8 cellular contexts compared by ENCODE assay signal in genomic region chr19:46515879-46516350, GRCh38. TPM values are rescaled to one million over a fixed set of nuclear protein-coding genes. Genes with fewer than 3 reads are reported as not detected.
DNase-seq lines count a peak whose midpoint lies in the region; ATAC-seq and TF ChIP-seq lines count a peak whose summit lies in the region.

No MANE protein-coding gene starts in this region.

- TF ChIP-seq EP300 in transverse colon (IDR thresholded peaks at IDR 0.05; ENCODE audit: low read depth) = no peak

- peaks cover 3% of the 10 kb centered on the region for H3K9me3 Mint-ChIP-seq in activated naive CD8-positive, alpha-beta T cell treated with anti-CD3 and anti-CD28 coated beads, Interleukin-2, amount 10 ng/mL, durations not matched to agents 7 days and 5 days

- ATAC-seq in activated naive CD8-positive, alpha-beta T cell treated with anti-CD3 and anti-CD28 coated beads, Interleukin-2, amount 10 ng/mL, durations not matched to agents 7 days and 5 days (ENCODE audit: low read depth) = peak; percentile 64
- no peak for ATAC-seq in HG03097 (IDR thresholded peaks at IDR 0.05; ENCODE audit: low FRiP score, unreplicated experiment)
- no peak for ATAC-seq in GM21515 (IDR thresholded peaks at IDR 0.05; ENCODE audit: unreplicated experiment)

- H3K36me3 ChIP-seq in DOHH2 (ENCODE audit: control insufficient read depth, low read length) (no peaks in the 10 kb centered on the region), transverse colon (no peaks in the 10 kb centered on the region)

- H3K27ac ChIP-seq in DOHH2 (ENCODE audit: low read depth, low read length) (no peak overlapping the region), transverse colon (no peak overlapping the region)

- intact Hi-C loops in transverse colon (cut with DNase I; ENCODE audit: low total_unique reads) = no loop called here

- H3K9me3 ChIP-seq in DOHH2 (ENCODE audit: control insufficient read depth, insufficient read depth, low read length) = no peaks in the 10 kb centered on the region
- H3K9me3 ChIP-seq in transverse colon = no peaks in the 10 kb centered on the region

- H3K4me1 ChIP-seq in DOHH2 (ENCODE audit: control insufficient read depth, low read length) (peaks cover 19% of the 10 kb centered on the region), transverse colon (no peaks in the 10 kb centered on the region)

- H3K27me3 ChIP-seq in DOHH2 (ENCODE audit: control insufficient read depth, low read length) = peaks cover 6% of the 10 kb centered on the region; the same call in 1 of the 2 replicates
- H3K27me3 ChIP-seq in transverse colon = peaks cover 14% of the 10 kb centered on the region

- H3K36me3 Mint-ChIP-seq in activated naive CD8-positive, alpha-beta T cell treated with anti-CD3 and anti-CD28 coated beads, Interleukin-2, amount 10 ng/mL, durations not matched to agents 7 days and 5 days = no peaks in the 10 kb centered on the region

- WGBS in transverse colon (ENCODE audit: low coverage in 1 of 2), 2 donors = 0 to 21% methylated on average over 5 to 6 of the region's 6 CpGs

- no peak overlapping the region for H3K4me3 ChIP-seq in DOHH2 (ENCODE audit: low read length)
- no peak overlapping the region for H3K4me3 ChIP-seq in transverse colon

- no peaks in the 10 kb centered on the region for H3K9me2 ChIP-seq in DOHH2 (replicated peaks; ENCODE audit: control insufficient read depth, low read length)

- peaks cover 22% of the 10 kb centered on the region for H3K4me1 Mint-ChIP-seq in activated naive CD8-positive, alpha-beta T cell treated with anti-CD3 and anti-CD28 coated beads, Interleukin-2, amount 10 ng/mL, durations not matched to agents 7 days and 5 days

- in situ Hi-C loops in transverse colon (cut with MboI; ENCODE audit: low pct_ligation_motif_present in 1 of 4, low pct_unique_long_range_greater_than_20kb in 1 of 4, low sequenced_read_pairs in 3 of 4) = loop anchor here in 1 of 4 donors (10.0 kb wide), 1 partner anchor 111 kb away; no protein-coding TSS in a partner anchor

- POLR2A ChIA-PET in activated naive CD8-positive, alpha-beta T cell treated with anti-CD3 and anti-CD28 coated beads, Interleukin-2, amount 10 ng/mL, durations not matched to agents 7 days and 5 days (lab: Charles Lee) = interaction anchor here (0.7 to 1.6 kb wide), 3 partner anchors 18 to 96 kb away, joined by 3 to 4 read pairs (median 3); no protein-coding TSS in a partner anchor

- peak; percentile 42 for DNase-seq in 8988T
- DNase-seq in NCI-H2171 treated with DMSO at 0.1 percent for 48 hours (lab: John Stamatoyannopoulos, UW) = peak; percentile 61
- DNase-seq in activated naive CD8-positive, alpha-beta T cell treated with anti-CD3 and anti-CD28 coated beads, Interleukin-2, amount 10 ng/mL, durations not matched to agents 7 days and 5 days = peak; percentile 36
- peak; percentile 66 for DNase-seq in iPS-NIHi7 (ENCODE audit: extremely low spot score)
- no peak for DNase-seq in transverse colon

- H3K4me2 ChIP-seq in DOHH2 (ENCODE audit: low read length) = no peak overlapping the region

- peaks cover 15% of the 10 kb centered on the region for H3K27me3 Mint-ChIP-seq in activated naive CD8-positive, alpha-beta T cell treated with anti-CD3 and anti-CD28 coated beads, Interleukin-2, amount 10 ng/mL, durations not matched to agents 7 days and 5 days

- H3F3A ChIP-seq in DOHH2 (ENCODE audit: control insufficient read depth, insufficient read depth) = 0 out of 2 replicates have a peak, but pooled peaks cover 2% of the 10 kb centered on the region

- no peaks in the 10 kb centered on the region; the same call in 1 of the 2 replicates for H4K20me1 ChIP-seq in DOHH2 (ENCODE audit: control insufficient read depth, insufficient read depth, low read depth, low read length)

- H3K27ac Mint-ChIP-seq in activated naive CD8-positive, alpha-beta T cell treated with anti-CD3 and anti-CD28 coated beads, Interleukin-2, amount 10 ng/mL, durations not matched to agents 7 days and 5 days = peak overlapping the region; percentile 74

- no peak overlapping the region for H3K4me3 Mint-ChIP-seq in activated naive CD8-positive, alpha-beta T cell treated with anti-CD3 and anti-CD28 coated beads, Interleukin-2, amount 10 ng/mL, durations not matched to agents 7 days and 5 days

- no peak for TF ChIP-seq POLR2A in transverse colon (IDR thresholded peaks at IDR 0.05)

- TF ChIP-seq CTCF in DOHH2 (IDR thresholded peaks at IDR 0.05; ENCODE audit: low read depth, low read length, poor library complexity, severe bottlenecking) (peak; percentile 79), transverse colon (IDR thresholded peaks at IDR 0.05) (peak; percentile 44 to 72 (median 56))

- no peaks in the 10 kb centered on the region for H3K79me2 ChIP-seq in DOHH2 (ENCODE audit: control insufficient read depth, low read length)

RNA-seq across cellular contexts. Expression of gene PNMA8B, which starts 20.2 kb away (rescaled TPM):
- under 1 TPM; 0.22 to 0.23 TPM for total RNA-seq in activated naive CD8-positive, alpha-beta T cell treated with anti-CD3 and anti-CD28 coated beads, Interleukin-2, amount 10 ng/mL, durations not matched to agents 7 days and 5 days
- under 1 TPM; 0.27 to 0.80 (median 0.58) TPM for total RNA-seq in transverse colon

RNA-seq across cellular contexts. Expression of gene PNMA8A, which starts 44.6 kb away (rescaled TPM):
- total RNA-seq in activated naive CD8-positive, alpha-beta T cell treated with anti-CD3 and anti-CD28 coated beads, Interleukin-2, amount 10 ng/mL, durations not matched to agents 7 days and 5 days = 1 to 10 TPM; 1.7 to 1.8 TPM
- total RNA-seq in transverse colon = under 1 TPM in 3 of 4 donors, not detected in 1; 0.20 to 0.68 (median 0.64) TPM
